8 cellular contexts compared by ENCODE assay signal in genomic region chr7:34675749-34676374, GRCh38. TPM values are rescaled to one million over a fixed set of nuclear protein-coding genes. Genes with fewer than 3 reads are reported as not detected.
DNase-seq lines count a peak whose midpoint lies in the region; ATAC-seq and TF ChIP-seq lines count a peak whose summit lies in the region.

No MANE protein-coding gene starts in this region.

- H3K9me2 ChIP-seq in PC-3 (replicated peaks; ENCODE audit: low read length): no peaks in the 10 kb centered on the region

- no TSS peak for BruUV-seq in PC-3 (replicated peaks; lab: Mats Ljungman, UMichigan)

- H3K36me3 ChIP-seq in PC-3 (ENCODE audit: low read depth, low read length): no peaks in the 10 kb centered on the region

- H3K27me3 ChIP-seq in PC-3 (ENCODE audit: low read length): 0 out of 2 replicates have a peak, but pooled peaks cover 2% of the 10 kb centered on the region

- H3K4me2 ChIP-seq in PC-3 (ENCODE audit: low read length): no peak overlapping the region

- DNase-seq in AG09309 (ENCODE audit: low read depth): no peak
- peak; percentile 49 for DNase-seq in PC-3
- DNase-seq in fibroblast of the aortic adventitia (ENCODE audit: low read depth): peak; percentile 2
- DNase-seq in superior temporal gyrus (ENCODE audit: extremely low spot score): peak; percentile 60
- DNase-seq in NK-92 (lab: John Stamatoyannopoulos, UW; ENCODE audit: unreplicated experiment): no peak

- H3K4me1 ChIP-seq in PC-3 (ENCODE audit: insufficient read depth, low read length): peaks cover 14% of the 10 kb centered on the region; the same call in 1 of the 2 replicates

- no peaks in the 10 kb centered on the region for H4K20me1 ChIP-seq in PC-3 (ENCODE audit: low read length)

- no peaks in the 10 kb centered on the region for H3K9me3 ChIP-seq in PC-3 (ENCODE audit: low read length)

- H3F3A ChIP-seq in PC-3 (ENCODE audit: low read length, unreplicated experiment): no peaks in the 10 kb centered on the region

- ATAC-seq in HG02943 (IDR thresholded peaks at IDR 0.05; ENCODE audit: low read depth, unreplicated experiment) (peak; percentile 77), PC-3 (peak; percentile 38; the same call in 1 of the 2 replicates), GM21717 (IDR thresholded peaks at IDR 0.05; ENCODE audit: unreplicated experiment) (no peak)

- H3K79me2 ChIP-seq in PC-3 (ENCODE audit: low read length): no peaks in the 10 kb centered on the region

- no peak overlapping the region for H3K27ac ChIP-seq in PC-3 (ENCODE audit: low read length)

- H3K9ac ChIP-seq in PC-3 (ENCODE audit: low read length): no peak overlapping the region

- H2AFZ ChIP-seq in PC-3 (ENCODE audit: low read length): no peak overlapping the region

- intact Hi-C loops in PC-3 (cut with micrococcal nuclease): no loop called here

- POLR2A ChIA-PET in PC-3 (lab: Charles Lee; ENCODE audit: unreplicated experiment): no interaction called here

- TF ChIP-seq CTCF in AG09309 (IDR thresholded peaks at IDR 0.05; ENCODE audit: control insufficient read depth, insufficient read depth, low read depth, low read length, missing control alignments) (peak; percentile 40), GM12875 (IDR thresholded peaks at IDR 0.05; ENCODE audit: borderline replicate concordance, insufficient read depth, low read depth, low read length) (peak; percentile 62), PC-3 (conservative IDR thresholded peaks at IDR 0.05; ENCODE audit: low read depth, low read length) (peak; percentile 78), fibroblast of the aortic adventitia (IDR thresholded peaks at IDR 0.05; ENCODE audit: insufficient read depth, low read length) (peak; percentile 40)

- CTCF ChIA-PET in PC-3 (lab: Charles Lee): no interaction called here

- no peak overlapping the region for H3K4me3 ChIP-seq in AG09309 (ENCODE audit: control insufficient read depth, low read depth, low read length)
- no peak overlapping the region for H3K4me3 ChIP-seq in GM12875 (ENCODE audit: low read depth, low read length)
- no peak overlapping the region for H3K4me3 ChIP-seq in PC-3 (ENCODE audit: low read length)
- no peak overlapping the region for H3K4me3 ChIP-seq in fibroblast of the aortic adventitia (ENCODE audit: low read depth, low read length)

RNA-seq across cellular contexts. Expression of gene NPSR1, which starts 17.8 kb away (rescaled TPM):
- not detected in 2 replicates for total RNA-seq in PC-3 (2014; rRNA removed)
- total RNA-seq in fibroblast of the aortic adventitia (ENCODE audit: low replicate concordance): not detected in 2 replicates

Comparison
In these comparisons a context has a peak if more than half of its experiments do, and no peak if none do; other contexts are left out.
1. DNase-seq: peak in PC-3 (single experiment), fibroblast of the aortic adventitia (single experiment) and superior temporal gyrus (single experiment); none in AG09309 (single experiment) and NK-92 (single experiment).
2. Peak in every context shown above with its lines, with median percentiles within 50 percentile points of each other: CTCF ChIP-seq.